In the genomic region with DNA sequence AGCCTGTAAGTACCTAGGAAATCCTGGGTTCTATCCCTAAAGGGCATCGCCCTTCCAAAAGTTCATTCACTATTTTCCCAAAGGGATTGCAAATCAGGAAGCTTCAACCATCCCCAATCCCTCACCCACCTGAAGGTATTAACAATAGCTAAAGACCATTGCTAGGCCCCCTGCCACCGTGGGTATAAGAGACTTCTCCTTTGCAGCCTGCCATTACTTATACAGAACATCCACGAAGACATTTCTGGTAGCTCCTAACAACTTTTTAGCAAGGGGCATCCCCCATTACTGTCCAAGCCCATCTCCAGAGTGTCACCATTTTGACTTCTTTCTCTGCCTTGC, we compare ENCODE assay signal across 8 cellular contexts. TPM values are rescaled to one million over a fixed set of nuclear protein-coding genes. Genes with fewer than 3 reads are reported as not detected.
DNase-seq lines count a peak whose midpoint lies in the region; ATAC-seq and TF ChIP-seq lines count a peak whose summit lies in the region.

No MANE protein-coding gene starts in this region.

- H3K4me3 ChIP-seq in kidney epithelial cell (ENCODE audit: low read depth, low read length) (peak overlapping the region; percentile 15), tibial artery (peak overlapping the region; percentile 66 to 71), left lung (peak overlapping the region in 1 of 2 donors; percentile 90), body of pancreas (no peak overlapping the region)

- CTCF ChIA-PET in activated CD8-positive, alpha-beta T cell treated with anti-CD3 and anti-CD28 coated beads, Interleukin-2, amount 10 ng/mL, durations not matched to agents 7 days and 5 days (lab: Charles Lee) = interaction anchor here (0.8 to 10.9 kb wide), 11 partner anchors 12 to 204 kb away, joined by 3 to 248 read pairs (median 11); a partner anchor contains a TSS

- H3K9me3 ChIP-seq in tibial artery (no peaks in the 10 kb centered on the region), left lung (no peaks in the 10 kb centered on the region), body of pancreas (no peaks in the 10 kb centered on the region)

- no peak for DNase-seq in activated naive CD4-positive, alpha-beta T cell treated with anti-CD3 and anti-CD28 coated beads, Interleukin-2, amount 50 U/mL, for 16 hours
- no peak for DNase-seq in activated CD8-positive, alpha-beta T cell treated with anti-CD3 and anti-CD28 coated beads, Interleukin-2, amount 10 ng/mL, durations not matched to agents 7 days and 5 days
- no peak for DNase-seq in kidney epithelial cell (ENCODE audit: low read depth)
- no peak for DNase-seq in tibial artery
- DNase-seq in left lung = no peak
- no peak for DNase-seq in body of pancreas
- no peak for DNase-seq in omental fat pad (ENCODE audit: low spot score)

- TF ChIP-seq POLR2A in body of pancreas (IDR thresholded peaks at IDR 0.05) = no peak

- H3K27me3 ChIP-seq in kidney epithelial cell (ENCODE audit: control insufficient read depth, insufficient read depth, low read length) = peaks cover 10% of the 10 kb centered on the region
- H3K27me3 ChIP-seq in tibial artery = no peaks in the 10 kb centered on the region
- peaks cover 0 to 40% of the 10 kb centered on the region in 2 donors for H3K27me3 ChIP-seq in left lung
- H3K27me3 ChIP-seq in body of pancreas = no peaks in the 10 kb centered on the region

- intact Hi-C loops in tibial artery (cut with DNase I; ENCODE audit: low total_unique reads) = no loop called here
- intact Hi-C loops in left lung (cut with DNase I) = no loop called here
- intact Hi-C loops in body of pancreas (cut with DNase I) = no loop called here

- WGBS in body of pancreas, 2 donors = 19 to 21% methylated on average over 3 of the region's 3 CpGs

- H3K4me1 Mint-ChIP-seq in activated naive CD4-positive, alpha-beta T cell treated with anti-CD3 and anti-CD28 coated beads, Interleukin-2, amount 50 U/mL, for 24 hours = peaks cover 31% of the 10 kb centered on the region
- H3K4me1 Mint-ChIP-seq in activated CD8-positive, alpha-beta T cell treated with anti-CD3 and anti-CD28 coated beads, Interleukin-2, amount 10 ng/mL, durations not matched to agents 7 days and 5 days (ENCODE audit: low read depth) = peaks cover 19% of the 10 kb centered on the region

- H3K4me3 Mint-ChIP-seq in activated naive CD4-positive, alpha-beta T cell treated with anti-CD3 and anti-CD28 coated beads, Interleukin-2, amount 50 U/mL, for 24 hours = peak overlapping the region; percentile 86
- H3K4me3 Mint-ChIP-seq in activated CD8-positive, alpha-beta T cell treated with anti-CD3 and anti-CD28 coated beads, Interleukin-2, amount 10 ng/mL, durations not matched to agents 7 days and 5 days = peak overlapping the region; percentile 86

- H3K36me3 ChIP-seq in kidney epithelial cell (ENCODE audit: control insufficient read depth, insufficient read depth, low read length) (no peaks in the 10 kb centered on the region), tibial artery (peaks cover 0 to 3% (median 2%) of the 10 kb centered on the region in 3 donors), left lung (no peaks in the 10 kb centered on the region), body of pancreas (replicated peaks in 1 of 2; ENCODE audit: insufficient read depth in 1 of 2, low read depth in 2 of 2) (no peaks in the 10 kb centered on the region)

- H3K9me3 Mint-ChIP-seq in activated naive CD4-positive, alpha-beta T cell treated with anti-CD3 and anti-CD28 coated beads, Interleukin-2, amount 50 U/mL, for 24 hours = no peaks in the 10 kb centered on the region
- no peaks in the 10 kb centered on the region for H3K9me3 Mint-ChIP-seq in activated CD8-positive, alpha-beta T cell treated with anti-CD3 and anti-CD28 coated beads, Interleukin-2, amount 10 ng/mL, durations not matched to agents 7 days and 5 days (ENCODE audit: insufficient read depth)

- H3K27ac Mint-ChIP-seq in activated naive CD4-positive, alpha-beta T cell treated with anti-CD3 and anti-CD28 coated beads, Interleukin-2, amount 50 U/mL, for 24 hours = no peak overlapping the region
- H3K27ac Mint-ChIP-seq in activated CD8-positive, alpha-beta T cell treated with anti-CD3 and anti-CD28 coated beads, Interleukin-2, amount 10 ng/mL, durations not matched to agents 7 days and 5 days = peak overlapping the region; percentile 10

- no peak for TF ChIP-seq CTCF in kidney epithelial cell (IDR thresholded peaks at IDR 0.05; ENCODE audit: insufficient read depth, low read length, poor library complexity, severe bottlenecking)
- no peak for TF ChIP-seq CTCF in tibial artery (IDR thresholded peaks at IDR 0.05)
- TF ChIP-seq CTCF in left lung (IDR thresholded peaks at IDR 0.05) = no peak
- no peak for TF ChIP-seq CTCF in body of pancreas (IDR thresholded peaks at IDR 0.05)
- no peak for TF ChIP-seq CTCF in omental fat pad (IDR thresholded peaks at IDR 0.05)

- ATAC-seq in activated CD8-positive, alpha-beta T cell treated with anti-CD3 and anti-CD28 coated beads, Interleukin-2, amount 10 ng/mL, durations not matched to agents 7 days and 5 days = peak; percentile 8
- ATAC-seq in left lung = no peak
- no peak for ATAC-seq in body of pancreas
- no peak for ATAC-seq in omental fat pad (ENCODE audit: low FRiP score)

- H3K27ac ChIP-seq in tibial artery (peak overlapping the region; percentile 43 to 68), left lung (peak overlapping the region in 1 of 2 donors; percentile 39), body of pancreas (no peak overlapping the region)

- POLR2A ChIA-PET in activated CD8-positive, alpha-beta T cell treated with anti-CD3 and anti-CD28 coated beads, Interleukin-2, amount 10 ng/mL, durations not matched to agents 7 days and 5 days (lab: Charles Lee) = interaction anchor here (0.7 kb wide), 1 partner anchor 156 kb away, joined by 3 read pairs; a partner anchor contains a TSS

- H3K27me3 Mint-ChIP-seq in activated naive CD4-positive, alpha-beta T cell treated with anti-CD3 and anti-CD28 coated beads, Interleukin-2, amount 50 U/mL, for 24 hours = peaks cover 12% of the 10 kb centered on the region
- peaks cover 32% of the 10 kb centered on the region for H3K27me3 Mint-ChIP-seq in activated CD8-positive, alpha-beta T cell treated with anti-CD3 and anti-CD28 coated beads, Interleukin-2, amount 10 ng/mL, durations not matched to agents 7 days and 5 days (ENCODE audit: low read depth)

- peaks cover 0 to 20% (median 10%) of the 10 kb centered on the region in 4 donors for H3K4me1 ChIP-seq in tibial artery
- H3K4me1 ChIP-seq in left lung = peaks cover 6 to 32% of the 10 kb centered on the region in 2 donors
- peaks cover 22% of the 10 kb centered on the region for H3K4me1 ChIP-seq in body of pancreas

- no peaks in the 10 kb centered on the region for H3K36me3 Mint-ChIP-seq in activated naive CD4-positive, alpha-beta T cell treated with anti-CD3 and anti-CD28 coated beads, Interleukin-2, amount 50 U/mL, for 24 hours
- peaks cover 7% of the 10 kb centered on the region for H3K36me3 Mint-ChIP-seq in activated CD8-positive, alpha-beta T cell treated with anti-CD3 and anti-CD28 coated beads, Interleukin-2, amount 10 ng/mL, durations not matched to agents 7 days and 5 days (ENCODE audit: low read depth)

RNA-seq across cellular contexts. Expression of a gene that starts 0.4 kb away (rescaled TPM):
- 10 to 100 TPM; 21.5 to 22.8 TPM for total RNA-seq in activated CD8-positive, alpha-beta T cell treated with anti-CD3 and anti-CD28 coated beads, Interleukin-2, amount 10 ng/mL, durations not matched to agents 7 days and 5 days
- 66.5 and 67.1 TPM in 2 replicates for total RNA-seq in kidney epithelial cell
- total RNA-seq in left lung = 10 to 100 TPM; 28.8 to 32.8 TPM
- 10 to 100 TPM; 20.8 to 34.5 TPM for total RNA-seq in body of pancreas
- 10 to 100 TPM; 17.2 to 46.5 (median 36.7) TPM for total RNA-seq in omental fat pad

Comparison
In these comparisons a context has a peak if more than half of its experiments do, and no peak if none do; other contexts are left out.
1. H3K4me3 ChIP-seq: peak in kidney epithelial cell (single experiment) and tibial artery (2 of 2); none in body of pancreas (0 of 2).
2. H3K27ac ChIP-seq: peak in tibial artery (2 of 2); none in body of pancreas (0 of 4).